ENCODE assay signal across 27 cellular contexts in genomic region chr18:79896746-79897145, GRCh38.
"Had no signal": no experiment of that assay in that cellular context is flagged by ENCODE, and none has a peak within 500 bp of the region (broad histone marks: within the 10 kb centered on the region; RNA-seq: fewer than 3 reads in every experiment).

No MANE protein-coding gene starts in this region.

- ATAC-seq: activated naive CD8-positive, alpha-beta T cell treated with anti-CD3 and anti-CD28 coated beads, Interleukin-2, amount 50 U/mL, for 24 hours; effector memory CD8-positive, alpha-beta T cell; gastrocnemius medialis; heart left ventricle; left ventricle myocardium superior; natural killer cell treated with Interleukin-12 subunit alpha and Interleukin-12 subunit beta and Interleukin-15 and Interleukin-18, amount 100 ng/mL, for 72 hours; T-helper 17 cell had no signal

- H3K27ac ChIP-seq: ascending aorta, brain microvascular endothelial cell, colonic mucosa, dorsolateral prefrontal cortex, esophagus muscularis mucosa, gastrocnemius medialis, heart left ventricle, ovary, prostate gland, right atrium auricular region, thoracic aorta, upper lobe of left lung had no signal

- H3K9me3 ChIP-seq: colonic mucosa, ovary, prostate gland had no signal

- H3K36me3 ChIP-seq: ascending aorta, brain microvascular endothelial cell, colonic mucosa, esophagus muscularis mucosa, gastrocnemius medialis, heart left ventricle, ovary, prostate gland, right atrium auricular region, thoracic aorta, upper lobe of left lung had no signal

- H3K4me3 ChIP-seq: ascending aorta, colonic mucosa, dorsolateral prefrontal cortex, esophagus muscularis mucosa, gastrocnemius medialis, heart left ventricle, ovary, prostate gland, right atrium auricular region, thoracic aorta, upper lobe of left lung had no signal

- H3K27me3 ChIP-seq: ascending aorta, brain microvascular endothelial cell, colonic mucosa, dorsolateral prefrontal cortex, heart left ventricle, ovary, right atrium auricular region, upper lobe of left lung had no signal

- FAIRE-seq: endothelial cell of umbilical vein, islet of Langerhans had no signal

- H3K4me1 ChIP-seq: ascending aorta, colonic mucosa, esophagus muscularis mucosa, gastrocnemius medialis, heart left ventricle, prostate gland, right atrium auricular region, upper lobe of left lung had no signal

- DNase-seq: activated CD4-positive, alpha-beta memory T cell treated with anti-CD3 and anti-CD28 coated beads for 36 hours; activated CD4-positive, alpha-beta T cell treated with anti-CD3 and anti-CD28 coated beads for 4 hours; activated CD4-positive, CD25-positive, alpha-beta regulatory T cell; activated gamma-delta T cell; activated naive CD4-positive, alpha-beta T cell treated with anti-CD3 and anti-CD28 coated beads, Interleukin-2, amount 50 U/mL, for 16 hours; activated naive CD8-positive, alpha-beta T cell treated with anti-CD3 and anti-CD28 coated beads, Interleukin-2, amount 50 U/mL, for 24 hours; brain microvascular endothelial cell; central memory CD4-positive, alpha-beta T cell; colonic mucosa; dorsolateral prefrontal cortex; effector memory CD8-positive, alpha-beta T cell; gastrocnemius medialis; heart left ventricle; left ventricle myocardium superior; ovary; stimulated activated CD4-positive, alpha-beta T cell treated with anti-CD3 and anti-CD28 coated beads, Interleukin-4, amount 100 ng/mL, for 24 hours; stimulated activated naive CD4-positive, alpha-beta T cell treated with Interleukin-2 at 50 U/mL for 16 hours; T-helper 17 cell; upper lobe of left lung had no signal
